1 cellular context compared by ENCODE assay signal in genomic region chr16:813204-813915, GRCh38.
TF ChIP-seq lines count a peak whose summit lies in the region.

No MANE protein-coding gene starts in this region.

TF ChIP-seq in H1, 55 proteins besides CTCF, POLR2A, EP300 and RAD21:
- TF ChIP-seq KDM4A (IDR thresholded peaks at IDR 0.05; ENCODE audit: low read depth, low read length, severe bottlenecking) (peak; percentile 58), KDM1A (IDR thresholded peaks at IDR 0.05; ENCODE audit: borderline replicate concordance, low read length) (no peak), TAF7 (optimal IDR thresholded peaks at IDR 0.05; ENCODE audit: borderline replicate concordance, low read depth, low read length) (peak; percentile 45), TCF12 (IDR thresholded peaks at IDR 0.05; ENCODE audit: low read depth, low read length) (0 out of 2 replicates have a peak, but pooled peaks have one; percentile 35), YY1 (IDR thresholded peaks at IDR 0.05; ENCODE audit: low read depth, low read length) (0 out of 2 replicates have a peak, but pooled peaks have one; percentile 27), ASH2L (IDR thresholded peaks at IDR 0.05; ENCODE audit: low read length) (peak; percentile 38), RNF2 (IDR thresholded peaks at IDR 0.05; ENCODE audit: borderline replicate concordance, low read depth, low read length, missing control alignments, poor library complexity, severe bottlenecking) (no peak), GABPA (IDR thresholded peaks at IDR 0.05; ENCODE audit: borderline replicate concordance, insufficient read depth, low read length) (peak; percentile 84; the same call in 1 of the 2 replicates)
